In genomic region chr15:40038654-40039543, GRCh38 we compare ENCODE assay signal across 8 cellular contexts. TPM values are rescaled to one million over a fixed set of nuclear protein-coding genes. Genes with fewer than 3 reads are reported as not detected.
DNase-seq lines count a peak whose midpoint lies in the region; ATAC-seq and TF ChIP-seq lines count a peak whose summit lies in the region.

Gene SRP14 (minus strand): TSS chr15:40039181. CDS start chr15:40039116, 65 bp downstream.

- no peaks in the 10 kb centered on the region for H3K9me3 ChIP-seq in prostate gland

- H3K4me1 ChIP-seq in prostate gland (replicated peaks), result peaks cover 5% of the 10 kb centered on the region

- no peaks in the 10 kb centered on the region for H3K27me3 ChIP-seq in prostate gland (replicated peaks; ENCODE audit: insufficient read depth)

- peak within 1 kb of the TSS; percentile 98 for H3K27ac ChIP-seq in angular gyrus (ENCODE audit: low read depth, low read length)
- peak within 1 kb of the TSS; percentile 98 to 99 for H3K27ac ChIP-seq in prostate gland

- DNase-seq in NCI-H187 treated with DMSO at 0.1 percent for 48 hours (lab: John Stamatoyannopoulos, UW) (peak; percentile 53), T-helper 2 cell (peak; percentile 83 to 96 (median 91)), left ventricle myocardium superior (peak; percentile 98), prostate gland (ENCODE audit: low spot score) (peak; percentile 93), ureter (ENCODE audit: low spot score) (peak; percentile 95)

- H3K4me3 ChIP-seq in prostate gland, result peak within 1 kb of the TSS; percentile 87

- ATAC-seq in GM18505 (IDR thresholded peaks at IDR 0.05; ENCODE audit: unreplicated experiment) (peak; percentile 91), HG02970 (IDR thresholded peaks at IDR 0.05; ENCODE audit: low FRiP score, unreplicated experiment) (peak; percentile 82), left ventricle myocardium superior (peak; percentile 97)

- TF ChIP-seq CTCF in prostate gland (IDR thresholded peaks at IDR 0.05), result peak in 2 of 4 experiments; percentile 68

- intact Hi-C loops in left ventricle myocardium superior (cut with micrococcal nuclease) (no loop called here), prostate gland (cut with DNase I) (no loop called here)

- WGBS in prostate gland, result under 1% methylated on average over 59 of the region's 59 CpGs

- H3K36me3 ChIP-seq in prostate gland, result peaks cover 0 to 8% of the 10 kb centered on the region in 2 donors

- peak; percentile 90 for TF ChIP-seq POLR2A in GM18505 (IDR thresholded peaks at IDR 0.05; ENCODE audit: borderline replicate concordance, extremely low read depth, insufficient read depth, insufficient read length)
- TF ChIP-seq POLR2A in prostate gland (IDR thresholded peaks at IDR 0.05), result peak; percentile 83

RNA-seq across cellular contexts. Expression of gene SRP14, which starts in this region (rescaled TPM):
- total RNA-seq in left ventricle myocardium superior, result 235 TPM
- total RNA-seq in prostate gland, result 100 to 1,000 TPM; 366 to 428 TPM
- 157 TPM for total RNA-seq in ureter

Comparison
In these comparisons a context has a peak if more than half of its experiments do, and no peak if none do; other contexts are left out.
1. Peak in every context shown above with its lines: DNase-seq, ATAC-seq, H3K4me3 ChIP-seq and H3K27ac ChIP-seq.